ENCODE assay signal across 19 cellular contexts in the genomic region with DNA sequence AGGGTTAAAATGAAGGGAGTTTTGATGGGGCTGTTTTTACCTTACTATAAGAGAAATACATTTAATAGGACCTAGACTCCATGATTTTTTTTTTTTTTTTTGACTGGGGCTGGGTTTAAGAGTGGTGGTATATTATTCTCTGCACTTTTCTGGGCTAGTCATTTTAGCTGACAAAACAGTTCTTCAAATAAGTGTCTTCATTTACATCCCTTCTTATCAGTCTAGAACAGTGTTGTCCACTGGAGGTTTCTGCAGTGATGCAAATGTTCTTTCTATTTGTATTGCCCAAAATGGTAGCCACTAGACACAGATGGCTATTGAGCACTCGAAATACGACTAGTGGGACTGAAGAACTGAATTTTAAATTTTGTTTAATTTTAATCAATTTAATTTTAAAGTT. TPM values are rescaled to one million over a fixed set of nuclear protein-coding genes. Genes with fewer than 3 reads are reported as not detected.
DNase-seq lines count a peak whose midpoint lies in the region; ATAC-seq and TF ChIP-seq lines count a peak whose summit lies in the region.
"Had no signal": no experiment of that assay in that cellular context is flagged by ENCODE, and none has a peak within 500 bp of the region (broad histone marks: within the 10 kb centered on the region; RNA-seq: fewer than 3 reads in every experiment).

No MANE protein-coding gene starts in this region.

- no peak for TF ChIP-seq POLR2A in erythroblast (IDR thresholded peaks at IDR 0.05; ENCODE audit: low read length)

- peaks cover 6% of the 10 kb centered on the region for H3K4me1 Mint-ChIP-seq in activated naive CD8-positive, alpha-beta T cell treated with anti-CD3 and anti-CD28 coated beads, Interleukin-2, amount 50 U/mL, for 24 hours
- H3K4me1 Mint-ChIP-seq in activated naive CD8-positive, alpha-beta T cell treated with anti-CD3 and anti-CD28 coated beads for 36 hours = peaks cover 4% of the 10 kb centered on the region
- H3K4me1 Mint-ChIP-seq in activated T-helper 17 cell treated with anti-CD3 and anti-CD28 coated beads, Interleukin-2, amount 50 U/mL, for 72 hours = no peaks in the 10 kb centered on the region

- no peaks in the 10 kb centered on the region for H3K27me3 Mint-ChIP-seq in activated naive CD8-positive, alpha-beta T cell treated with anti-CD3 and anti-CD28 coated beads, Interleukin-2, amount 50 U/mL, for 24 hours
- no peaks in the 10 kb centered on the region for H3K27me3 Mint-ChIP-seq in activated naive CD8-positive, alpha-beta T cell treated with anti-CD3 and anti-CD28 coated beads for 36 hours
- H3K27me3 Mint-ChIP-seq in activated T-helper 17 cell treated with anti-CD3 and anti-CD28 coated beads, Interleukin-2, amount 50 U/mL, for 72 hours = no peaks in the 10 kb centered on the region
- H3K27me3 Mint-ChIP-seq: CD4-positive, alpha-beta memory T cell had no signal

- no peak overlapping the region for H3K4me3 Mint-ChIP-seq in activated naive CD8-positive, alpha-beta T cell treated with anti-CD3 and anti-CD28 coated beads, Interleukin-2, amount 50 U/mL, for 24 hours
- no peak overlapping the region for H3K4me3 Mint-ChIP-seq in activated naive CD8-positive, alpha-beta T cell treated with anti-CD3 and anti-CD28 coated beads for 36 hours
- H3K4me3 Mint-ChIP-seq in activated T-helper 17 cell treated with anti-CD3 and anti-CD28 coated beads, Interleukin-2, amount 50 U/mL, for 72 hours = no peak overlapping the region
- H3K4me3 Mint-ChIP-seq: CD14-positive monocyte; CD4-positive, alpha-beta memory T cell had no signal

- ATAC-seq in activated naive CD8-positive, alpha-beta T cell treated with anti-CD3 and anti-CD28 coated beads, Interleukin-2, amount 50 U/mL, for 24 hours = no peak
- no peak for ATAC-seq in activated T-helper 17 cell treated with anti-CD3 and anti-CD28 coated beads, Interleukin-2, amount 50 U/mL, for 72 hours (replicated peaks)
- ATAC-seq in GM21786 (IDR thresholded peaks at IDR 0.05; ENCODE audit: unreplicated experiment) = no peak
- no peak for ATAC-seq in GM21390 (IDR thresholded peaks at IDR 0.05; ENCODE audit: unreplicated experiment)
- ATAC-seq: A549 had no signal

- peak overlapping the region; percentile 28 for H3K27ac Mint-ChIP-seq in activated naive CD8-positive, alpha-beta T cell treated with anti-CD3 and anti-CD28 coated beads, Interleukin-2, amount 50 U/mL, for 24 hours
- H3K27ac Mint-ChIP-seq in activated naive CD8-positive, alpha-beta T cell treated with anti-CD3 and anti-CD28 coated beads for 36 hours = no peak overlapping the region
- peak overlapping the region; percentile 61 for H3K27ac Mint-ChIP-seq in activated T-helper 17 cell treated with anti-CD3 and anti-CD28 coated beads, Interleukin-2, amount 50 U/mL, for 72 hours
- H3K27ac Mint-ChIP-seq: CD14-positive monocyte had no signal

- peaks cover 27% of the 10 kb centered on the region for H3K36me3 Mint-ChIP-seq in activated naive CD8-positive, alpha-beta T cell treated with anti-CD3 and anti-CD28 coated beads, Interleukin-2, amount 50 U/mL, for 24 hours (ENCODE audit: low read depth)
- H3K36me3 Mint-ChIP-seq in activated naive CD8-positive, alpha-beta T cell treated with anti-CD3 and anti-CD28 coated beads for 36 hours = peaks cover 4% of the 10 kb centered on the region
- H3K36me3 Mint-ChIP-seq in activated T-helper 17 cell treated with anti-CD3 and anti-CD28 coated beads, Interleukin-2, amount 50 U/mL, for 72 hours (ENCODE audit: low read depth) = peaks cover 66% of the 10 kb centered on the region

- DNase-seq in activated naive CD8-positive, alpha-beta T cell treated with anti-CD3 and anti-CD28 coated beads, Interleukin-2, amount 50 U/mL, for 24 hours = no peak
- no peak for DNase-seq in activated naive CD8-positive, alpha-beta T cell treated with anti-CD3 and anti-CD28 coated beads for 36 hours
- DNase-seq in erythroblast (lab: John Stamatoyannopoulos, UW) (peak; percentile 48 to 74), hippocampal formation (lab: John Stamatoyannopoulos, UW) (no peak)
- DNase-seq: ACHN; AML-193; BE2C; Calu3; CD4-positive, alpha-beta memory T cell; COR-L47; DMS53; DMS79 treated with DMSO at 0.1 percent for 48 hours; GF-D8; GOT3 had no signal

- no peaks in the 10 kb centered on the region for H3K9me3 Mint-ChIP-seq in activated naive CD8-positive, alpha-beta T cell treated with anti-CD3 and anti-CD28 coated beads, Interleukin-2, amount 50 U/mL, for 24 hours
- H3K9me3 Mint-ChIP-seq in activated naive CD8-positive, alpha-beta T cell treated with anti-CD3 and anti-CD28 coated beads for 36 hours = no peaks in the 10 kb centered on the region
- no peaks in the 10 kb centered on the region for H3K9me3 Mint-ChIP-seq in activated T-helper 17 cell treated with anti-CD3 and anti-CD28 coated beads, Interleukin-2, amount 50 U/mL, for 72 hours
- H3K9me3 Mint-ChIP-seq: CD14-positive monocyte; CD4-positive, alpha-beta memory T cell had no signal

RNA-seq across cellular contexts. Expression of a gene that starts 37.2 kb away (rescaled TPM):
- total RNA-seq in activated naive CD8-positive, alpha-beta T cell treated with anti-CD3 and anti-CD28 coated beads for 36 hours = 10 to 100 TPM; 42.2 to 48.6 TPM
- total RNA-seq in activated T-helper 17 cell treated with anti-CD3 and anti-CD28 coated beads, Interleukin-2, amount 50 U/mL, for 72 hours = 10 to 100 TPM; 19.1 to 54.8 TPM

RNA-seq across cellular contexts. Expression of a gene that starts 37.4 kb away (rescaled TPM):
- 1 to 10 TPM; 6.9 to 7.6 TPM for total RNA-seq in activated naive CD8-positive, alpha-beta T cell treated with anti-CD3 and anti-CD28 coated beads for 36 hours
- 1 to 10 TPM; 3.0 to 5.6 TPM for total RNA-seq in activated T-helper 17 cell treated with anti-CD3 and anti-CD28 coated beads, Interleukin-2, amount 50 U/mL, for 72 hours

Comparison
In these comparisons a context has a peak if more than half of its experiments do, and no peak if none do; other contexts are left out.
1. DNase-seq: peak in erythroblast (2 of 2); none in activated naive CD8-positive, alpha-beta T cell treated with anti-CD3 and anti-CD28 coated beads, Interleukin-2, amount 50 U/mL, for 24 hours (single experiment), activated naive CD8-positive, alpha-beta T cell treated with anti-CD3 and anti-CD28 coated beads for 36 hours (single experiment) and hippocampal formation (0 of 2).